In the genomic region with DNA sequence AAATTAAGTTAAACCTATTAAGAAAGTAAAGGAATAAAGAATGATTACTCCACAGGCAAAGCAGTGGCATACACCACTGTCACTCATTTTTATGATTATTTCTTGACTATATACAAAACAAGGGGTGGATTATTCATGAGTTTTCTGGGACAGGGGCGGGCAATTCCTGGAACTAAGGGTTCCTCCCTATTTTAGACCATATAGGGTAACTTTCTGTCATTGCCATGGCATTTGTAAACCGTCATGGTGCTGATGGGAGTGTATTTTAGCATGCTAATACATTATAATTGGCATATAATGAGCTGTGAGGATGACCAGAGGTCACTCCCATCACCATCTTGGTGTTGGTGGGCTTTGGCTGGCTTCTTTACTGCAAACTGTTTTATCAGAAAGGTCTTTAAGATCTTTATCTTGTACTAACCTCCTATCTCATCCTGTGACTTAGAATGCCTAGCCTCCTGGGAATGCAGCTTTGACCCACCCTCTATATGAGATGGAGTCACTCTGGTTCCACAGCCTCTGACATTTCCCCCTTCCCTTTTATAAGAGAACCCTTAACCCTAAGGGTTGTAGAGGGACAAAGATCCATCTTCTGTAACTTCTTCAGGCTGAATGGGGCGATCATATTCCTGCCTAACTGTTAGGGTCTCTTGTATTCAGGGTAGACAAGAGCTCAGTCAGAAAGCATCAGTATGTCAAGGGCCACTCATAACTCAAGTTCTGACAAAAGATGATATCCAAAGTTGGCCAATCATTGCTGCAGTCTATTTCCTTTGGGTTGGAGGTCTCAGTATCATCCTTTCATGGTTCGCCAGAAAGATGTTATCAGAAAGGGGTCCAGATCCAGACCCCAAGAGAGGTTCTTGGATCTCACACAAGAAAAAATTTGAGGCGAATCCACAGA, we compare ENCODE assay signal across 2 cellular contexts.
TF ChIP-seq lines count a peak whose summit lies in the region.

No MANE protein-coding gene starts in this region.

TF ChIP-seq in IMR-90, 13 proteins besides CTCF, POLR2A, EP300 and RAD21:
- TF ChIP-seq BHLHE40 (IDR thresholded peaks at IDR 0.05; ENCODE audit: low read depth, low read length) (no peak), MXI1 (IDR thresholded peaks at IDR 0.05; ENCODE audit: borderline replicate concordance, low read depth, low read length) (no peak), FOS (IDR thresholded peaks at IDR 0.05; ENCODE audit: low read depth, low read length) (no peak), MAZ (IDR thresholded peaks at IDR 0.05; ENCODE audit: borderline replicate concordance, low read depth, low read length) (no peak), CEBPB (IDR thresholded peaks at IDR 0.05; ENCODE audit: low read depth, low read length) (no peak), NFE2L2 (IDR thresholded peaks at IDR 0.05; ENCODE audit: low read depth, low read length) (no peak)
- TF ChIP-seq, protein P1, sequence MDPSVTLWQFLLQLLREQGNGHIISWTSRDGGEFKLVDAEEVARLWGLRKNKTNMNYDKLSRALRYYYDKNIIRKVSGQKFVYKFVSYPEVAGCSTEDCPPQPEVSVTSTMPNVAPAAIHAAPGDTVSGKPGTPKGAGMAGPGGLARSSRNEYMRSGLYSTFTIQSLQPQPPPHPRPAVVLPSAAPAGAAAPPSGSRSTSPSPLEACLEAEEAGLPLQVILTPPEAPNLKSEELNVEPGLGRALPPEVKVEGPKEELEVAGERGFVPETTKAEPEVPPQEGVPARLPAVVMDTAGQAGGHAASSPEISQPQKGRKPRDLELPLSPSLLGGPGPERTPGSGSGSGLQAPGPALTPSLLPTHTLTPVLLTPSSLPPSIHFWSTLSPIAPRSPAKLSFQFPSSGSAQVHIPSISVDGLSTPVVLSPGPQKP (IDR thresholded peaks at IDR 0.05; ENCODE audit: borderline replicate concordance, low read depth, low read length), result no peak

TF ChIP-seq in K562, 482 proteins besides CTCF, POLR2A, EP300 and RAD21 (continues in another document):
- TF ChIP-seq STAT5A (IDR thresholded peaks at IDR 0.05; ENCODE audit: borderline replicate concordance, low read length), result peak; percentile 90
- TF ChIP-seq ZNF23 (CRISPR knock-in tag; IDR thresholded peaks at IDR 0.05), result no peak
- TF ChIP-seq USF1 (CRISPR knock-in tag; IDR thresholded peaks at IDR 0.05), result no peak
- peak; percentile 98 for TF ChIP-seq ZNF175 (CRISPR knock-in tag; IDR thresholded peaks at IDR 0.05; ENCODE audit: low read depth)
- peak; percentile 75 for TF ChIP-seq ETV1 (tag; conservative IDR thresholded peaks at IDR 0.05; ENCODE audit: low read depth)
- TF ChIP-seq MAFG (tag; conservative IDR thresholded peaks at IDR 0.05), result no peak
- 0 out of 2 replicates have a peak, but pooled peaks have one; percentile 37 for TF ChIP-seq MTA3 (IDR thresholded peaks at IDR 0.05; ENCODE audit: borderline replicate concordance)
- TF ChIP-seq E2F6 (IDR thresholded peaks at IDR 0.05; ENCODE audit: borderline replicate concordance in 1 of 2, extremely low read depth in 1 of 2, insufficient read depth in 1 of 2, insufficient read length in 1 of 2, low read depth in 1 of 2, low read length in 1 of 2, poor library complexity in 1 of 2, severe bottlenecking in 1 of 2), result no peak
- no peak for TF ChIP-seq CBX1 (IDR thresholded peaks at IDR 0.05; ENCODE audit: low read depth)
- TF ChIP-seq SRF (CRISPR knock-in tag; IDR thresholded peaks at IDR 0.05), result peak; percentile 81 to 98; a peak in 3 of 4 replicates
- TF ChIP-seq TEAD1 (CRISPR knock-in tag; IDR thresholded peaks at IDR 0.05), result peak in 1 of 2 experiments; percentile 97; a peak in 2 of 4 replicates
- TF ChIP-seq, protein P2, sequence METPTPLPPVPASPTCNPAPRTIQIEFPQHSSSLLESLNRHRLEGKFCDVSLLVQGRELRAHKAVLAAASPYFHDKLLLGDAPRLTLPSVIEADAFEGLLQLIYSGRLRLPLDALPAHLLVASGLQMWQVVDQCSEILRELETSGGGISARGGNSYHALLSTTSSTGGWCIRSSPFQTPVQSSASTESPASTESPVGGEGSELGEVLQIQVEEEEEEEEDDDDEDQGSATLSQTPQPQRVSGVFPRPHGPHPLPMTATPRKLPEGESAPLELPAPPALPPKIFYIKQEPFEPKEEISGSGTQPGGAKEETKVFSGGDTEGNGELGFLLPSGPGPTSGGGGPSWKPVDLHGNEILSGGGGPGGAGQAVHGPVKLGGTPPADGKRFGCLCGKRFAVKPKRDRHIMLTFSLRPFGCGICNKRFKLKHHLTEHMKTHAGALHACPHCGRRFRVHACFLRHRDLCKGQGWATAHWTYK (CRISPR knock-in tag; IDR thresholded peaks at IDR 0.05), result peak; percentile 95
- TF ChIP-seq, protein P3, sequence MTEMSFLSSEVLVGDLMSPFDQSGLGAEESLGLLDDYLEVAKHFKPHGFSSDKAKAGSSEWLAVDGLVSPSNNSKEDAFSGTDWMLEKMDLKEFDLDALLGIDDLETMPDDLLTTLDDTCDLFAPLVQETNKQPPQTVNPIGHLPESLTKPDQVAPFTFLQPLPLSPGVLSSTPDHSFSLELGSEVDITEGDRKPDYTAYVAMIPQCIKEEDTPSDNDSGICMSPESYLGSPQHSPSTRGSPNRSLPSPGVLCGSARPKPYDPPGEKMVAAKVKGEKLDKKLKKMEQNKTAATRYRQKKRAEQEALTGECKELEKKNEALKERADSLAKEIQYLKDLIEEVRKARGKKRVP (CRISPR knock-in tag; IDR thresholded peaks at IDR 0.05), result peak; percentile 76
- TF ChIP-seq HEY1 (CRISPR knock-in tag; IDR thresholded peaks at IDR 0.05; ENCODE audit: borderline replicate concordance), result peak; percentile 93
- TF ChIP-seq KLF13 (tag; IDR thresholded peaks at IDR 0.05; ENCODE audit: borderline replicate concordance, low read depth), result no peak
- TF ChIP-seq MXI1 (IDR thresholded peaks at IDR 0.05; ENCODE audit: low read depth, low read length), result no peak
- peak; percentile 92 for TF ChIP-seq MTF1 (CRISPR knock-in tag; IDR thresholded peaks at IDR 0.05; ENCODE audit: borderline replicate concordance)
- peak; percentile 83 for TF ChIP-seq ZNF780A (CRISPR knock-in tag; IDR thresholded peaks at IDR 0.05)
- no peak for TF ChIP-seq NR2C1 (IDR thresholded peaks at IDR 0.05)
- TF ChIP-seq NR2C1 (tag; IDR thresholded peaks at IDR 0.05), result peak; percentile 94
- TF ChIP-seq RBM17 (IDR thresholded peaks at IDR 0.05; ENCODE audit: borderline replicate concordance, low read depth, low read length), result no peak
- TF ChIP-seq DLX4 (CRISPR knock-in tag; IDR thresholded peaks at IDR 0.05), result no peak
- TF ChIP-seq ZNF311 (CRISPR knock-in tag; IDR thresholded peaks at IDR 0.05), result peak; percentile 97
- TF ChIP-seq MBD1 (CRISPR knock-in tag; IDR thresholded peaks at IDR 0.05), result 0 out of 2 replicates have a peak, but pooled peaks have one; percentile 80
- no peak for TF ChIP-seq TARDBP (IDR thresholded peaks at IDR 0.05)
- TF ChIP-seq ZNF280B (CRISPR knock-in tag; IDR thresholded peaks at IDR 0.05), result 0 out of 2 replicates have a peak, but pooled peaks have one; percentile 47
- 0 out of 4 replicates have a peak, but pooled peaks of 1 of the 2 experiments have one; percentile 5 for TF ChIP-seq RCOR1 (IDR thresholded peaks at IDR 0.05; ENCODE audit: borderline replicate concordance in 1 of 2, low read depth in 2 of 2, low read length in 2 of 2)
- no peak for TF ChIP-seq TAF1 (IDR thresholded peaks at IDR 0.05; ENCODE audit: control insufficient read depth, extremely low read depth, insufficient read depth, low read length, severe bottlenecking)
- TF ChIP-seq ZNF79 (CRISPR knock-in tag; IDR thresholded peaks at IDR 0.05; ENCODE audit: low read depth), result peak; percentile 93
- no peak for TF ChIP-seq ETS1 (conservative IDR thresholded peaks at IDR 0.05; ENCODE audit: control insufficient read depth, low read depth, low read length)
- peak; percentile 59; the same call in 1 of the 2 replicates for TF ChIP-seq SNAPC5 (CRISPR knock-in tag; IDR thresholded peaks at IDR 0.05)
- TF ChIP-seq HBP1 (CRISPR knock-in tag; IDR thresholded peaks at IDR 0.05), result no peak
- peak; percentile 99 for TF ChIP-seq ZNF592 (IDR thresholded peaks at IDR 0.05)
- TF ChIP-seq RFX1 (IDR thresholded peaks at IDR 0.05), result peak; percentile 82
- peak; percentile 93 for TF ChIP-seq ZNF584 (CRISPR knock-in tag; IDR thresholded peaks at IDR 0.05; ENCODE audit: low read depth)
- peak; percentile 75; the same call in 1 of the 2 replicates for TF ChIP-seq ELF4 (CRISPR knock-in tag; IDR thresholded peaks at IDR 0.05)
- TF ChIP-seq ZKSCAN8 (CRISPR knock-in tag; IDR thresholded peaks at IDR 0.05), result peak; percentile 89
